In genomic region chr5:119336262-119336661, GRCh38 we compare ENCODE assay signal across 15 cellular contexts. TPM values are rescaled to one million over a fixed set of nuclear protein-coding genes. Genes with fewer than 3 reads are reported as not detected.
A peak's percentile ranks its signal among the peaks of the same experiment; 100 is the strongest.
DNase-seq lines count a peak whose midpoint lies in the region; ATAC-seq, FAIRE-seq and TF ChIP-seq lines count a peak whose summit lies in the region.
"Had no signal": no experiment of that assay in that cellular context is flagged by ENCODE, and none has a peak within 500 bp of the region (broad histone marks: within the 10 kb centered on the region; RNA-seq: fewer than 3 reads in every experiment).

No MANE protein-coding gene starts in this region.

- peaks cover 100% of the 10 kb centered on the region for H3K79me2 ChIP-seq in GM12878 (ENCODE audit: control insufficient read depth, insufficient read depth, low read length)

- no peak overlapping the region for H3K4me3 Mint-ChIP-seq in type B pancreatic cell

- RAD21 ChIA-PET in GM12878 (lab: Charles Lee; ENCODE audit: unreplicated experiment), result interaction anchor here (0.8 to 18.7 kb wide), 19 partner anchors 8 to 348 kb away, joined by 3 to 501 read pairs (median 11); partner anchors contain the start of genes DTWD2 and TNFAIP8

- H4K20me1 ChIP-seq in GM12878 (ENCODE audit: control insufficient read depth, insufficient read depth), result no peaks in the 10 kb centered on the region

- peak overlapping the region; percentile 99 for H3K4me2 ChIP-seq in GM12878 (ENCODE audit: control insufficient read depth, insufficient read depth)

- peaks cover 4% of the 10 kb centered on the region for H3K9me3 Mint-ChIP-seq in type B pancreatic cell

- peaks cover 16% of the 10 kb centered on the region for H3K4me1 Mint-ChIP-seq in type B pancreatic cell (ENCODE audit: unreplicated experiment)

- H3K9ac ChIP-seq in GM12878 (ENCODE audit: control insufficient read depth, insufficient read depth, low read length), result peak overlapping the region; percentile 64

- SMC1A ChIA-PET in GM12878 (lab: Charles Lee; ENCODE audit: uncharacterized antibody, unreplicated experiment), result interaction anchor here (0.6 to 34.8 kb wide), 12 partner anchors 8 to 348 kb away, joined by 3 to 1117 read pairs (median 15); partner anchors contain the start of genes DTWD2 and TNFAIP8

- FAIRE-seq in GM12878 (lab: Jason Lieb, UNC), result no peak

- POLR2A ChIA-PET in GM12878 (lab: Charles Lee), result interaction anchor here (1.1 to 20.9 kb wide), 10 partner anchors 8 to 69 kb away, joined by 3 to 657 read pairs (median 10); partner anchors contain the start of gene TNFAIP8
- POLR2A ChIA-PET in RWPE1 (lab: Yijun Ruan, JAX; ENCODE audit: low non-redundant PET), result no interaction called here

- H3K9me3 ChIP-seq in left ventricle myocardium inferior (replicated peaks), result no peaks in the 10 kb centered on the region
- H3K9me3 ChIP-seq in right cardiac atrium (ENCODE audit: control insufficient read depth, low read length), result no peaks in the 10 kb centered on the region
- H3K9me3 ChIP-seq in GM12878 (replicated peaks; ENCODE audit: control insufficient read depth, insufficient read depth, low read length), result no peaks in the 10 kb centered on the region
- H3K9me3 ChIP-seq: HAP-1 had no signal

- no peak for TF ChIP-seq POLR2A in GM12878 (IDR thresholded peaks at IDR 0.05; ENCODE audit: low read depth, low read length)

- H3K36me3 ChIP-seq in left ventricle myocardium inferior (no peaks in the 10 kb centered on the region), GM12878 (ENCODE audit: control insufficient read depth in 2 of 2, insufficient read depth in 2 of 2, low read length in 1 of 2) (no peaks in the 10 kb centered on the region)
- H3K36me3 ChIP-seq: HAP-1 had no signal

- H3K4me3 ChIP-seq in left ventricle myocardium inferior (no peak overlapping the region), right cardiac atrium (ENCODE audit: low read length) (no peak overlapping the region), GM12878 (peak overlapping the region; percentile 78)
- H3K4me3 ChIP-seq: HAP-1 had no signal

- H2AFZ ChIP-seq in GM12878 (ENCODE audit: control insufficient read depth, low read depth, low read length), result no peak overlapping the region

- H3K4me1 ChIP-seq in left ventricle myocardium inferior (peaks cover 47% of the 10 kb centered on the region), right cardiac atrium (ENCODE audit: control insufficient read depth, insufficient read depth, low read length) (peaks cover 3% of the 10 kb centered on the region), GM12878 (ENCODE audit: control insufficient read depth, insufficient read depth, low read length) (peaks cover 57% of the 10 kb centered on the region)

- TF ChIP-seq EP300 in GM12878 (IDR thresholded peaks at IDR 0.05; ENCODE audit: borderline replicate concordance in 1 of 2, control insufficient read depth in 1 of 2, low read depth in 2 of 2, low read length in 2 of 2), result no peak

- no peaks in the 10 kb centered on the region for H3K27me3 ChIP-seq in left ventricle myocardium inferior (ENCODE audit: low read depth)
- no peaks in the 10 kb centered on the region for H3K27me3 ChIP-seq in right cardiac atrium (ENCODE audit: control insufficient read depth, insufficient read depth)
- H3K27me3 ChIP-seq in GM12878 (replicated peaks in 1 of 2; ENCODE audit: control insufficient read depth in 2 of 2, insufficient read depth in 2 of 2, low read length in 1 of 2), result no peaks in the 10 kb centered on the region

- ATAC-seq in right cardiac atrium, result no peak
- ATAC-seq in GM12878, result peak; percentile 10
- no peak for ATAC-seq in GM18909 (IDR thresholded peaks at IDR 0.05; ENCODE audit: poor library complexity, unreplicated experiment)
- no peak for ATAC-seq in HG03354 (IDR thresholded peaks at IDR 0.05; ENCODE audit: poor library complexity, severe bottlenecking, unreplicated experiment)

- DNase-seq in left ventricle myocardium inferior (no peak), right cardiac atrium (no peak), NCI-H69 (lab: John Stamatoyannopoulos, UW) (peak; percentile 26), GM12878 (ENCODE audit: low read depth, low spot score) (no peak), type B pancreatic cell (ENCODE audit: extremely low spot score, unreplicated experiment) (no peak), RWPE1 (ENCODE audit: low spot score) (no peak)
- DNase-seq: DMS79 treated with DMSO at 0.1 percent for 48 hours; glutamatergic neuron; kidney glomerular epithelial cell; NCI-H2171 treated with DMSO at 0.1 percent for 48 hours; stimulated activated CD4-positive, alpha-beta T cell treated with anti-CD3 and anti-CD28 coated beads, Interleukin-1b, Interleukin-23, amount 100 ng/mL, for 48 hours had no signal

- TF ChIP-seq CTCF in left ventricle myocardium inferior (IDR thresholded peaks at IDR 0.05; ENCODE audit: borderline replicate concordance) (no peak), GM12878 (IDR thresholded peaks at IDR 0.05 in 2 of 3, conservative IDR thresholded peaks at IDR 0.05 in 1 of 3; ENCODE audit: control insufficient read depth in 2 of 3, extremely low read depth in 1 of 3, insufficient read depth in 1 of 3, low read depth in 3 of 3, low read length in 3 of 3) (peak; percentile 7 to 11 (median 11); a peak in 2 of 6 replicates), type B pancreatic cell (conservative IDR thresholded peaks at IDR 0.05) (no peak), RWPE1 (conservative IDR thresholded peaks at IDR 0.05; ENCODE audit: low read depth) (no peak)

- 0 out of 2 replicates have a peak, but pooled peaks have one; percentile 2 for TF ChIP-seq RAD21 in GM12878 (IDR thresholded peaks at IDR 0.05; ENCODE audit: insufficient read depth, low read depth, low read length)

- no peaks in the 10 kb centered on the region for H3K36me3 Mint-ChIP-seq in type B pancreatic cell

- H3K27me3 Mint-ChIP-seq in type B pancreatic cell, result no peaks in the 10 kb centered on the region

- no TSS peak for BruUV-seq in GM12878 (replicated peaks; lab: Mats Ljungman, UMichigan)

- CTCF ChIA-PET in GM12878 (lab: Yijun Ruan, JAX) (interaction anchor here (0.6 to 20.3 kb wide), 23 partner anchors 8 to 314 kb away, joined by 3 to 261 read pairs (median 5); partner anchors contain the start of genes DMXL1 and TNFAIP8), RWPE1 (lab: Yijun Ruan, JAX) (interaction anchor here (0.5 kb wide), 1 partner anchor 47 kb away, joined by 3 read pairs; no protein-coding TSS in a partner anchor)

- H3K27ac ChIP-seq in left ventricle myocardium inferior (replicated peaks) (peak overlapping the region; percentile 85), right cardiac atrium (ENCODE audit: low read length) (no peak overlapping the region), GM12878 (ENCODE audit: control insufficient read depth, insufficient read depth) (peak overlapping the region; percentile 100), RWPE1 (no peak overlapping the region)
- H3K27ac ChIP-seq: epithelial cell of prostate had no signal

- intact Hi-C loops in left ventricle myocardium inferior (cut with micrococcal nuclease) (no loop called here), right cardiac atrium (cut with DNase I) (loop anchor here in 1 of 4 donors (5.0 kb wide), 1 partner anchor 64 kb away; no protein-coding TSS in a partner anchor), GM12878 (cut with micrococcal nuclease; ENCODE audit: unreplicated experiment) (loop anchor here (5.0 to 10.0 kb wide), 2 partner anchors 264 to 311 kb away; partner anchors contain the start of gene DMXL1)

- H3K27ac Mint-ChIP-seq in type B pancreatic cell, result peak overlapping the region; percentile 22

- 94% methylated on average over 1 of the region's 1 CpG for WGBS in right cardiac atrium
- whole genome bisulfite sequencing in GM12878 (ENCODE audit: insufficient coverage, insufficient replicate concordance, low lambda C conversion rate, missing lambda C conversion rate), result 45% methylated on average over 1 of the region's 1 CpG

- in situ Hi-C loops in GM12878 (cut with MboI), result no loop called here

TF ChIP-seq in GM12878, 131 proteins besides CTCF, POLR2A, EP300 and RAD21 (continues in another document):
- no peak for TF ChIP-seq BRCA1 (IDR thresholded peaks at IDR 0.05; ENCODE audit: low read depth, low read length)
- no peak for TF ChIP-seq ATF3 (IDR thresholded peaks at IDR 0.05; ENCODE audit: borderline replicate concordance, extremely low read depth, low read depth, low read length)
- TF ChIP-seq RAD51 (IDR thresholded peaks at IDR 0.05), result no peak
- TF ChIP-seq LARP7 (IDR thresholded peaks at IDR 0.05), result no peak
- TF ChIP-seq EED (IDR thresholded peaks at IDR 0.05; ENCODE audit: low read depth), result peak; percentile 40; the same call in 1 of the 2 replicates
- no peak for TF ChIP-seq NFIC (IDR thresholded peaks at IDR 0.05; ENCODE audit: low read depth, low read length)

RNA-seq across cellular contexts. Expression of gene TNFAIP8, which starts 19.6 kb away (rescaled TPM):
- total RNA-seq in left ventricle myocardium inferior, result 3.2 TPM
- 1 to 10 TPM; 4.1 to 5.9 (median 4.5) TPM for total RNA-seq in right cardiac atrium
- 2.7 TPM for polyA plus RNA-seq in right cardiac atrium
- 75.1 and 80.9 TPM in 2 replicates for total RNA-seq in GM12878 (2013; cell fraction: nucleolus; rRNA removed)
- total RNA-seq in GM12878 (2014; rRNA removed), result 140 and 157 TPM in 2 replicates
- total RNA-seq in GM12878 (2014; rRNA removed; fragmentation: Illumina TruSeq; extraction: Trizol), result 178 and 183 TPM in 2 replicates
- 116 and 124 TPM in 2 replicates for total RNA-seq in GM12878 (2021)
- 51.5 TPM for polyA plus RNA-seq in GM12878 (2011; ENCODE audit: low read depth)
- 169 and 264 TPM in 2 replicates for polyA plus RNA-seq in GM12878 (2011; rRNA removed)
- polyA plus RNA-seq in GM12878 (2011; cell fraction: cytosol; rRNA removed), result 66.2 and 70.2 TPM in 2 replicates
- polyA plus RNA-seq in GM12878 (2011; cell fraction: nucleus; rRNA removed), result 51.6 and 57.2 TPM in 2 replicates
- 82.6 and 119 TPM in 2 replicates for polyA plus RNA-seq in GM12878 (2012)
- polyA plus RNA-seq in GM12878 (2014; fragmentation: Illumina TruSeq; extraction: Trizol), result 180 and 219 TPM in 2 replicates
- polyA plus RNA-seq in GM12878 (2014; fragmentation: Nextera tagmentation; extraction: Ambion mirVana), result 100 to 1,000 TPM; 217 to 324 TPM
- polyA plus RNA-seq in GM12878 (2014; rRNA removed), result 108 and 144 TPM in 2 replicates
- polyA plus RNA-seq in GM12878 (2016; fragmentation: Nextera tagmentation; extraction: Ambion mirVana), result 100 to 1,000 TPM; 177 to 181 TPM
- polyA minus RNA-seq in GM12878 (2011; rRNA and poly(A)+ RNA removed), result 69.6 and 132 TPM in 2 replicates
- 56.4 and 60.0 TPM in 2 replicates for polyA minus RNA-seq in GM12878 (2011; cell fraction: cytosol; rRNA and poly(A)+ RNA removed)
- polyA minus RNA-seq in GM12878 (2011; cell fraction: nucleus; rRNA and poly(A)+ RNA removed), result 30.6 and 45.0 TPM in 2 replicates
- total RNA-seq in type B pancreatic cell (ENCODE audit: low replicate concordance), result 11.8 and 17.3 TPM in 2 replicates

Comparison
In these comparisons a context has a peak if more than half of its experiments do, and no peak if none do; other contexts are left out.
1. H3K27ac ChIP-seq: peak in left ventricle myocardium inferior (single experiment) and GM12878 (single experiment); none in right cardiac atrium (single experiment) and RWPE1 (single experiment).
2. CTCF ChIP-seq: peak in GM12878 (3 of 3); none in left ventricle myocardium inferior (single experiment), type B pancreatic cell (single experiment) and RWPE1 (single experiment).